In the genomic region with DNA sequence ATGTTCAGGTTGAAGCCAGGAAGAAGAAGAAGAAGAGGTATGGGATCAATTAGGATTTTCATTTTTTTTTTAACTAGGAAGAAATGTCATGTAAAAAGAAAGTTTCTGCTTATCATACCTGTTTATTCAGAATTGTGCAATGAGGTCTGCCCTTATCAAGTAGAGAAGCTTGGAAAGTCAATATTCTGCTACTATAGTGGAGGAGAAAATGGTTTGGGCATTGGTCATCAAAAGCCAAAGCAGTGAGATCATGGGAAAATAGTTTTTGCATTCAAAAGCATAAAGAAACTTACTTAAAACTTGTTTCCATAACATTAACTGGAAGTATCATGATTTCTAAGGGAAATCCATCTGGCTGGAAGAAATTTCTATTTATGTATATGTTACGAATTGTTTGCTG, we compare ENCODE assay signal across 16 cellular contexts.
DNase-seq lines count a peak whose midpoint lies in the region; ATAC-seq and TF ChIP-seq lines count a peak whose summit lies in the region.
"Had no signal": no experiment of that assay in that cellular context is flagged by ENCODE, and none has a peak within 500 bp of the region (broad histone marks: within the 10 kb centered on the region; RNA-seq: fewer than 3 reads in every experiment).

No MANE protein-coding gene starts in this region.

- TF ChIP-seq CTCF in AG04449 (IDR thresholded peaks at IDR 0.05; ENCODE audit: insufficient read depth, low read length, missing control alignments), result no peak
- TF ChIP-seq CTCF in cardiac fibroblast (IDR thresholded peaks at IDR 0.05; ENCODE audit: low read depth, low read length), result no peak
- no peak for TF ChIP-seq CTCF in left lung (IDR thresholded peaks at IDR 0.05)
- no peak for TF ChIP-seq CTCF in esophagus squamous epithelium (IDR thresholded peaks at IDR 0.05)

- H3K27me3 ChIP-seq in left lung (no peaks in the 10 kb centered on the region), esophagus squamous epithelium (no peaks in the 10 kb centered on the region)

- POLR2A ChIA-PET in AG04449 (lab: Yijun Ruan, JAX), result no interaction called here

- WGBS in esophagus squamous epithelium, 2 donors, result 61 to 64% methylated on average over 1 of the region's 1 CpG

- DNase-seq in AG04449 (ENCODE audit: low read depth, low spot score), result peak; percentile 38
- peak; percentile 90 for DNase-seq in NCI-H226
- peak; percentile 11 to 85 for DNase-seq in cardiac fibroblast (ENCODE audit: low read depth in 2 of 2)
- DNase-seq in left lung, result no peak
- no peak for DNase-seq in activated T-cell treated with anti-CD3 and anti-CD28 coated beads, Interleukin-2, amount 50 U/mL, for 1 hour
- no peak for DNase-seq in stimulated activated CD4-positive, alpha-beta T cell treated with anti-CD3 and anti-CD28 coated beads, Interleukin-4, amount 100 ng/mL, for 24 hours
- DNase-seq in esophagus squamous epithelium (lab: John Stamatoyannopoulos, UW), result no peak
- DNase-seq: activated naive CD4-positive, alpha-beta T cell treated with Interleukin-2 at 50 U/mL for 16 hours; CD8-positive, alpha-beta memory T cell; GDM1; H9; small intestine; stimulated activated naive B cell treated with anti-CD40 and anti-IgM and Interleukin-4, amounts not matched to agents 10 μg/mL and 1 μg/mL and 100 μg/mL, for 72 hours; T-helper 17 cell had no signal

- ATAC-seq in left lung (peak; percentile 49), HG02623 (IDR thresholded peaks at IDR 0.05; ENCODE audit: unreplicated experiment) (no peak)
- ATAC-seq: Right ventricle myocardium inferior; stimulated activated naive B cell treated with anti-CD40 and anti-IgM and Interleukin-4, amounts not matched to agents 10 μg/mL and 1 μg/mL and 100 μg/mL, for 72 hours; T-helper 17 cell had no signal

- no peak overlapping the region for H3K27ac ChIP-seq in left lung
- H3K27ac ChIP-seq in esophagus squamous epithelium, result no peak overlapping the region

- intact Hi-C loops in left lung (cut with DNase I), result no loop called here
- intact Hi-C loops in esophagus squamous epithelium (cut with DNase I), result no loop called here

- TF ChIP-seq POLR2A in esophagus squamous epithelium (IDR thresholded peaks at IDR 0.05), result no peak

- H3K36me3 ChIP-seq in left lung, result no peaks in the 10 kb centered on the region
- H3K36me3 ChIP-seq in esophagus squamous epithelium, result no peaks in the 10 kb centered on the region

- H3K4me3 ChIP-seq in AG04449 (ENCODE audit: low read depth, low read length), result no peak overlapping the region
- H3K4me3 ChIP-seq in cardiac fibroblast (replicated peaks in 1 of 2; ENCODE audit: low read depth in 2 of 2, low read length in 2 of 2), result no peak overlapping the region
- H3K4me3 ChIP-seq in left lung, result no peak overlapping the region
- H3K4me3 ChIP-seq in esophagus squamous epithelium, result no peak overlapping the region

- H3K4me1 ChIP-seq in left lung (no peaks in the 10 kb centered on the region), esophagus squamous epithelium (no peaks in the 10 kb centered on the region)

- H3K9me3 ChIP-seq in left lung (no peaks in the 10 kb centered on the region), esophagus squamous epithelium (no peaks in the 10 kb centered on the region)

- CTCF ChIA-PET in AG04449 (lab: Yijun Ruan, JAX), result no interaction called here

Comparison
In these comparisons a context has a peak if more than half of its experiments do, and no peak if none do; other contexts are left out.
1. DNase-seq: peak in AG04449 (single experiment), NCI-H226 (single experiment) and cardiac fibroblast (2 of 2); none in left lung (0 of 2), activated T-cell treated with anti-CD3 and anti-CD28 coated beads, Interleukin-2, amount 50 U/mL, for 1 hour (single experiment), stimulated activated CD4-positive, alpha-beta T cell treated with anti-CD3 and anti-CD28 coated beads, Interleukin-4, amount 100 ng/mL, for 24 hours (single experiment) and esophagus squamous epithelium (single experiment).